Comparison of ENCODE assay signal across 13 cellular contexts in the genomic region with DNA sequence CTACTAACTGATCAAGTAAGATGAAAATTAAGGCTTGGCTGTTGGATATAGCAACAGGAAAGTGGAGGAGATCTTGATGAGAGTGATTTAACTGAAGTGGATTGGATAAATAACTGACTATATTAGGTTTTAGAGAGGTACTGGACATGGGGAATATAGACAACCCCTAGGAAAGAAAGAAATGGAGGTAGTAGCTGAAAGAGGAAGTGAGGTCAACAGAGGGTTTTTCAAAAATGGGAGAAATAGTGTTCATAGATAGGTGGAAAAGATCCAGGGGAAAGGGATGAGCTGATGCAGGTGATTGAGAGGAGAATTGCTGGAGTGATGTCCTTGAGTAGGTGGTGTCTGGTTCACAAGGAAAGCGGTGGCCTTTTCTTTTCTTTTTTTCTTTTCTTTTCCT.
A peak's percentile ranks its signal among the peaks of the same experiment; 100 is the strongest.
DNase-seq lines count a peak whose midpoint lies in the region; ATAC-seq, FAIRE-seq and TF ChIP-seq lines count a peak whose summit lies in the region.
"Had no signal": no experiment of that assay in that cellular context is flagged by ENCODE, and none has a peak within 500 bp of the region (broad histone marks: within the 10 kb centered on the region; RNA-seq: fewer than 3 reads in every experiment).

No MANE protein-coding gene starts in this region.

- H3K27me3 ChIP-seq in mammary epithelial cell (ENCODE audit: insufficient read depth, low read length) (no peaks in the 10 kb centered on the region), breast epithelium (no peaks in the 10 kb centered on the region), K562 (ENCODE audit: control insufficient read depth in 2 of 2, insufficient read depth in 2 of 2, low read length in 2 of 2) (no peaks in the 10 kb centered on the region), osteoblast (ENCODE audit: insufficient read depth, low read length) (no peaks in the 10 kb centered on the region)
- H3K27me3 ChIP-seq: BLaER1 treated with 17β-estradiol and CSF1 and Interleukin-3, amounts not matched to agents 10 nM and 100 nM had no signal

- POLR2A ChIA-PET in K562 (lab: Yijun Ruan, JAX), result no interaction called here

- H3K4me3 ChIP-seq in mammary epithelial cell (replicated peaks in 1 of 3; ENCODE audit: insufficient read depth in 1 of 3, low read depth in 2 of 3, low read length in 3 of 3) (no peak overlapping the region), breast epithelium (no peak overlapping the region), K562 (no peak overlapping the region), osteoblast (ENCODE audit: insufficient read depth, low read length) (no peak overlapping the region)
- H3K4me3 ChIP-seq: BLaER1 treated with 17β-estradiol and CSF1 and Interleukin-3, amounts not matched to agents 10 nM and 100 nM; GM23338 had no signal

- H3K9me1 ChIP-seq in K562 (ENCODE audit: control insufficient read depth, insufficient read depth, low read length), result no peaks in the 10 kb centered on the region

- BruUV-seq in mammary epithelial cell (replicated peaks; lab: Mats Ljungman, UMichigan) (no TSS peak), K562 (replicated peaks; lab: Mats Ljungman, UMichigan) (no TSS peak)

- no peak for FAIRE-seq in K562 (lab: Jason Lieb, UNC)

- no peak overlapping the region for H3K9ac ChIP-seq in mammary epithelial cell (ENCODE audit: insufficient read depth, low read length)
- H3K9ac ChIP-seq in K562 (ENCODE audit: insufficient read depth in 1 of 2, low read depth in 2 of 2, low read length in 2 of 2), result no peak overlapping the region
- H3K9ac ChIP-seq: BLaER1 treated with 17β-estradiol and CSF1 and Interleukin-3, amounts not matched to agents 10 nM and 100 nM had no signal

- ATAC-seq in K562, result no peak
- ATAC-seq: GM23338 had no signal

- H3K4me1 ChIP-seq in mammary epithelial cell (ENCODE audit: insufficient read depth, low read length) (peaks cover 51% of the 10 kb centered on the region), breast epithelium (no peaks in the 10 kb centered on the region), K562 (replicated peaks in 1 of 2; ENCODE audit: control insufficient read depth in 2 of 2, insufficient read depth in 2 of 2, low read length in 2 of 2) (no peaks in the 10 kb centered on the region; a peak in 1 of 5 replicates), osteoblast (ENCODE audit: insufficient read depth, low read length) (peaks cover 31% of the 10 kb centered on the region)

- TF ChIP-seq POLR2A in breast epithelium (IDR thresholded peaks at IDR 0.05) (no peak), K562 (conservative IDR thresholded peaks at IDR 0.05) (no peak)

- no CpG with 5 or more reads among the region's 1 CpG for WGBS in mammary epithelial cell (ENCODE audit: low coverage, missing lambda C conversion rate)
- 0% methylated on average over 1 of the region's 1 CpG for WGBS in K562 (ENCODE audit: insufficient coverage, low coverage, missing lambda C conversion rate)

- CTCF ChIA-PET in mammary epithelial cell (lab: Charles Lee; ENCODE audit: low non-redundant PET), result no interaction called here
- CTCF ChIA-PET in K562 (lab: Yijun Ruan, JAX; ENCODE audit: low intra/inter-chr PET ratio), result no interaction called here

- no peak overlapping the region for H2AFZ ChIP-seq in mammary epithelial cell (ENCODE audit: low read depth, low read length)
- no peak overlapping the region for H2AFZ ChIP-seq in K562 (ENCODE audit: low read depth, low read length)
- H2AFZ ChIP-seq in osteoblast (ENCODE audit: low read length), result peak overlapping the region; percentile 47
- H2AFZ ChIP-seq: GM23338 had no signal

- peak overlapping the region; percentile 13 for H3K4me2 ChIP-seq in mammary epithelial cell (ENCODE audit: insufficient read depth, low read depth, low read length)
- H3K4me2 ChIP-seq in K562 (ENCODE audit: insufficient read depth, low read length), result no peak overlapping the region
- H3K4me2 ChIP-seq in osteoblast (ENCODE audit: insufficient read depth, low read length), result no peak overlapping the region
- H3K4me2 ChIP-seq: BLaER1 treated with 17β-estradiol and CSF1 and Interleukin-3, amounts not matched to agents 10 nM and 100 nM; GM23338 had no signal

- H4K20me1 ChIP-seq in mammary epithelial cell (ENCODE audit: insufficient read depth, low read length) (no peaks in the 10 kb centered on the region), K562 (replicated peaks; ENCODE audit: control insufficient read depth, insufficient read depth, low read length) (no peaks in the 10 kb centered on the region), osteoblast (ENCODE audit: insufficient read depth, low read length) (no peaks in the 10 kb centered on the region)
- H4K20me1 ChIP-seq: BLaER1 treated with 17β-estradiol and CSF1 and Interleukin-3, amounts not matched to agents 10 nM and 100 nM had no signal

- dilution Hi-C loops in mammary epithelial cell (cut with HindIII; ENCODE audit: low sequenced_read_pairs), result no loop called here

- no peak for TF ChIP-seq EP300 in K562 (IDR thresholded peaks at IDR 0.05; ENCODE audit: low read length)

- no peaks in the 10 kb centered on the region for H3K9me3 ChIP-seq in mammary epithelial cell (replicated peaks; ENCODE audit: insufficient read depth, low read length)
- H3K9me3 ChIP-seq in breast epithelium, result no peaks in the 10 kb centered on the region
- H3K9me3 ChIP-seq in K562 (replicated peaks; ENCODE audit: control insufficient read depth, insufficient read depth, low read depth, low read length), result peaks cover 3% of the 10 kb centered on the region; the same call in 1 of the 2 replicates
- H3K9me3 ChIP-seq in osteoblast (ENCODE audit: low read depth, low read length), result no peaks in the 10 kb centered on the region

- TF ChIP-seq CTCF in mammary epithelial cell (conservative IDR thresholded peaks at IDR 0.05 in 1 of 2, IDR thresholded peaks at IDR 0.05 in 1 of 2; ENCODE audit: extremely low read depth in 1 of 2, insufficient read depth in 1 of 2, low read depth in 1 of 2, low read length in 2 of 2), result no peak
- TF ChIP-seq CTCF in breast epithelium (IDR thresholded peaks at IDR 0.05), result no peak
- TF ChIP-seq CTCF in K562 (IDR thresholded peaks at IDR 0.05 in 2 of 3, conservative IDR thresholded peaks at IDR 0.05 in 1 of 3; ENCODE audit: insufficient read depth in 2 of 3, low read depth in 1 of 3, low read length in 3 of 3), result no peak
- no peak for TF ChIP-seq CTCF in osteoblast (IDR thresholded peaks at IDR 0.05; ENCODE audit: extremely low read depth, low read depth, low read length)

- no peaks in the 10 kb centered on the region for H3K79me2 ChIP-seq in mammary epithelial cell (ENCODE audit: insufficient read depth, low read length)
- no peaks in the 10 kb centered on the region for H3K79me2 ChIP-seq in K562 (ENCODE audit: control insufficient read depth, insufficient read depth, low read length)
- H3K79me2 ChIP-seq in osteoblast (ENCODE audit: insufficient read depth, low read length), result no peaks in the 10 kb centered on the region

- TF ChIP-seq RAD21 in K562 (CRISPR knock-in tag; conservative IDR thresholded peaks at IDR 0.05 in 1 of 2, IDR thresholded peaks at IDR 0.05 in 1 of 2), result no peak

- DNase-seq in mammary epithelial cell, result no peak
- no peak for DNase-seq in breast epithelium (ENCODE audit: low spot score in 2 of 2)
- no peak for DNase-seq in K562 (ENCODE audit: extremely low read depth in 1 of 4, low spot score in 3 of 4)
- no peak for DNase-seq in osteoblast (ENCODE audit: insufficient read length, low spot score, missing footprints)
- DNase-seq in activated gamma-delta T cell treated with Interleukin-2 at 50 U/mL for 16 hours, result no peak
- DNase-seq in NCI-H1930 (lab: John Stamatoyannopoulos, UW), result no peak
- no peak for DNase-seq in kidney tubule cell (ENCODE audit: low spot score)
- DNase-seq: 8988T, ACHN, DMS53, H7 had no signal

- in situ Hi-C loops in mammary epithelial cell (cut with MboI; ENCODE audit: low sequenced_read_pairs in 2 of 2) (no loop called here), K562 (cut with MboI) (no loop called here)

- peak overlapping the region; percentile 83 for H3K27ac ChIP-seq in mammary epithelial cell (ENCODE audit: insufficient read depth, low read depth, low read length)
- no peak overlapping the region for H3K27ac ChIP-seq in breast epithelium
- no peak overlapping the region for H3K27ac ChIP-seq in K562 (ENCODE audit: extremely low read depth, low read depth, low read length)
- H3K27ac ChIP-seq in osteoblast (ENCODE audit: low read depth, low read length), result peak overlapping the region; percentile 39
- H3K27ac ChIP-seq: BLaER1 treated with 17β-estradiol and CSF1 and Interleukin-3, amounts not matched to agents 10 nM and 100 nM had no signal

- intact Hi-C loops in mammary epithelial cell (cut with micrococcal nuclease), result loop anchor here (10.0 kb wide), 1 partner anchor 256 kb away; the partner anchor contains the start of genes ASB3 and ERLEC1
- intact Hi-C loops in breast epithelium (cut with DNase I; ENCODE audit: low total_unique reads), result no loop called here
- intact Hi-C loops in K562 (cut with micrococcal nuclease), result no loop called here

- H3K36me3 ChIP-seq in mammary epithelial cell (ENCODE audit: insufficient read depth, low read length) (no peaks in the 10 kb centered on the region), breast epithelium (no peaks in the 10 kb centered on the region), K562 (ENCODE audit: control insufficient read depth, insufficient read depth, low read length) (no peaks in the 10 kb centered on the region), osteoblast (ENCODE audit: insufficient read depth, low read length) (no peaks in the 10 kb centered on the region)

TF ChIP-seq in K562, 482 proteins besides CTCF, POLR2A, EP300 and RAD21:
- TF ChIP-seq TRIM24 (IDR thresholded peaks at IDR 0.05), result no peak
- peak; percentile 78 for TF ChIP-seq SPI1 (IDR thresholded peaks at IDR 0.05; ENCODE audit: borderline replicate concordance, low read depth, low read length)

Comparison
In these comparisons a context has a peak if more than half of its experiments do, and no peak if none do; other contexts are left out.
1. H3K27ac ChIP-seq: peak in mammary epithelial cell (single experiment) and osteoblast (single experiment); none in breast epithelium (0 of 2) and K562 (single experiment).